Comparison of ENCODE assay signal across 26 cellular contexts in genomic region chr2:64836566-64836965, GRCh38.
DNase-seq lines count a peak whose midpoint lies in the region; FAIRE-seq and TF ChIP-seq lines count a peak whose summit lies in the region.
"Had no signal": no experiment of that assay in that cellular context is flagged by ENCODE, and none has a peak within 500 bp of the region (broad histone marks: within the 10 kb centered on the region; RNA-seq: fewer than 3 reads in every experiment).

No MANE protein-coding gene starts in this region.

- H3K79me1 ChIP-seq in mesenchymal stem cell (replicated peaks; ENCODE audit: low read length, poor library complexity, severe bottlenecking), result no peaks in the 10 kb centered on the region

- H3K36me3 Mint-ChIP-seq in MCF 10A (ENCODE audit: insufficient read depth, unreplicated experiment), result no peaks in the 10 kb centered on the region

- no peaks in the 10 kb centered on the region for H3K4me1 ChIP-seq in breast epithelium
- no peaks in the 10 kb centered on the region for H3K4me1 ChIP-seq in colonic mucosa
- H3K4me1 ChIP-seq in mesenchymal stem cell (ENCODE audit: control insufficient read depth, insufficient read depth, low read depth, low read length), result peaks cover 14% of the 10 kb centered on the region
- peaks cover 0 to 47% (median 14%) of the 10 kb centered on the region in 4 donors for H3K4me1 ChIP-seq in tibial nerve
- H3K4me1 ChIP-seq: Caco-2 had no signal

- H2AK5ac ChIP-seq in mesenchymal stem cell (ENCODE audit: low read length, severe bottlenecking), result no peak overlapping the region

- 51% methylated on average over 5 of the region's 5 CpGs for WGBS in mesenchymal stem cell
- 61 to 65% methylated on average over 5 of the region's 5 CpGs for WGBS in tibial nerve, 2 donors

- H4K8ac ChIP-seq in mesenchymal stem cell (ENCODE audit: low read length), result no peak overlapping the region

- H3K4me1 Mint-ChIP-seq in MCF 10A (ENCODE audit: insufficient read depth, unreplicated experiment), result peaks cover 59% of the 10 kb centered on the region

- no peak overlapping the region for H2BK15ac ChIP-seq in mesenchymal stem cell (ENCODE audit: low read depth, poor library complexity, severe bottlenecking)

- no peak for TF ChIP-seq POLR2A in breast epithelium (IDR thresholded peaks at IDR 0.05)
- TF ChIP-seq POLR2A in tibial nerve (IDR thresholded peaks at IDR 0.05), result no peak

- H3K18ac ChIP-seq in mesenchymal stem cell (ENCODE audit: low read depth in 1 of 2, low read length in 2 of 2), result no peak overlapping the region

- H4K91ac ChIP-seq in mesenchymal stem cell (ENCODE audit: low read length), result no peak overlapping the region

- DNase-seq in MCF 10A (ENCODE audit: unreplicated experiment) (no peak), breast epithelium (ENCODE audit: low spot score in 2 of 2) (no peak), colonic mucosa (no peak), mesenchymal stem cell (no peak), GM19239 (ENCODE audit: insufficient read length, low spot score) (no peak), cerebellar nuclear complex (lab: John Stamatoyannopoulos, UW) (no peak), tibial nerve (ENCODE audit: low spot score in 2 of 2) (no peak)
- no peak for DNase-seq in activated CD8-positive, alpha-beta memory T cell treated with anti-CD3 and anti-CD28 coated beads, Interleukin-2, amount 50 U/mL, for 4 hours
- DNase-seq: 8988T; activated CD4-positive, CD25-positive, alpha-beta regulatory T cell treated with anti-CD3 and anti-CD28 coated beads, Interleukin-2, amount 50 U/mL, for 72 hours; activated CD8-positive, alpha-beta T cell treated with anti-CD3 and anti-CD28 coated beads for 36 hours; Caco-2; foreskin melanocyte; hippocampal formation; KBM-7; left ventricle myocardium superior; NCI-H1048; NCI-H2081; NCI-H345; OCI-M1; SIG-M5; stimulated activated CD4-positive, alpha-beta T cell treated with anti-CD3 and anti-CD28 coated beads, Interleukin-2, amount 100 ng/mL, for 24 hours; stimulated activated naive CD4-positive, alpha-beta T cell had no signal

- intact Hi-C loops in MCF 10A (cut with micrococcal nuclease) (loop anchor here (10.0 kb wide), 1 partner anchor 192 kb away; no protein-coding TSS in a partner anchor), breast epithelium (cut with DNase I; ENCODE audit: low total_unique reads) (no loop called here), colonic mucosa (cut with DNase I) (no loop called here)

- CTCF ChIA-PET in MCF 10A (lab: Yijun Ruan, JAX), result interaction anchor here (1.1 to 1.8 kb wide), 2 partner anchors 12 to 190 kb away, joined by 4 to 5 read pairs; no protein-coding TSS in a partner anchor

- H2AFZ ChIP-seq in mesenchymal stem cell (ENCODE audit: low read depth, low read length), result no peak overlapping the region

- peak overlapping the region; percentile 92 for H3K27ac Mint-ChIP-seq in MCF 10A (ENCODE audit: low read depth, unreplicated experiment)
- H3K27ac Mint-ChIP-seq: activated CD8-positive, alpha-beta T cell treated with anti-CD3 and anti-CD28 coated beads for 36 hours had no signal

- peak overlapping the region; percentile 51 for H3K4me3 Mint-ChIP-seq in MCF 10A (ENCODE audit: unreplicated experiment)
- H3K4me3 Mint-ChIP-seq: activated CD8-positive, alpha-beta T cell treated with anti-CD3 and anti-CD28 coated beads for 36 hours had no signal

- TF ChIP-seq CTCF in MCF 10A (IDR thresholded peaks at IDR 0.05; ENCODE audit: unreplicated experiment), result no peak
- no peak for TF ChIP-seq CTCF in breast epithelium (IDR thresholded peaks at IDR 0.05)
- TF ChIP-seq CTCF in colonic mucosa (IDR thresholded peaks at IDR 0.05), result no peak
- TF ChIP-seq CTCF in tibial nerve (IDR thresholded peaks at IDR 0.05), result no peak

- no peak for TF ChIP-seq EP300 in tibial nerve (IDR thresholded peaks at IDR 0.05)

- H3K27me3 ChIP-seq in breast epithelium (no peaks in the 10 kb centered on the region), colonic mucosa (no peaks in the 10 kb centered on the region), mesenchymal stem cell (ENCODE audit: control insufficient read depth in 1 of 2, insufficient read depth in 1 of 2, low read length in 2 of 2) (no peaks in the 10 kb centered on the region), tibial nerve (no peaks in the 10 kb centered on the region)
- H3K27me3 ChIP-seq: adrenal gland had no signal

- H3K9ac ChIP-seq in colonic mucosa (ENCODE audit: low read depth in 2 of 2, low read length in 2 of 2) (no peak overlapping the region), mesenchymal stem cell (ENCODE audit: low read length) (peak overlapping the region; percentile 83)

- no peaks in the 10 kb centered on the region for H3K27me3 Mint-ChIP-seq in MCF 10A (ENCODE audit: insufficient read depth, unreplicated experiment)
- H3K27me3 Mint-ChIP-seq: activated CD8-positive, alpha-beta T cell treated with anti-CD3 and anti-CD28 coated beads for 36 hours had no signal

- no peak overlapping the region for H2BK12ac ChIP-seq in mesenchymal stem cell (ENCODE audit: low read length in 2 of 2)

- H2BK120ac ChIP-seq in mesenchymal stem cell (ENCODE audit: low read depth, low read length), result no peak overlapping the region

- POLR2A ChIA-PET in MCF 10A (lab: Yijun Ruan, JAX), result interaction anchor here (1.3 to 5.2 kb wide), 3 partner anchors 9 to 87 kb away, joined by 5 to 63 read pairs (median 21); no protein-coding TSS in a partner anchor

- H3K36me3 ChIP-seq in breast epithelium (no peaks in the 10 kb centered on the region), colonic mucosa (no peaks in the 10 kb centered on the region), mesenchymal stem cell (ENCODE audit: control insufficient read depth in 1 of 2, insufficient read depth in 2 of 2, low read depth in 1 of 2, low read length in 2 of 2) (no peaks in the 10 kb centered on the region), tibial nerve (no peaks in the 10 kb centered on the region)
- H3K36me3 ChIP-seq: adrenal gland, thoracic aorta had no signal

- no TSS peak for BruUV-seq in MCF 10A (replicated peaks; lab: Mats Ljungman, UMichigan)

- no peak overlapping the region for H3K14ac ChIP-seq in mesenchymal stem cell (ENCODE audit: low read length in 2 of 2)

- H3K4ac ChIP-seq in mesenchymal stem cell (ENCODE audit: low read depth in 1 of 2, low read length in 2 of 2), result no peak overlapping the region

- no peak for FAIRE-seq in GM19239 (lab: Jason Lieb, UNC)

- H3K4me3 ChIP-seq in breast epithelium (no peak overlapping the region), colonic mucosa (no peak overlapping the region), mesenchymal stem cell (ENCODE audit: insufficient read depth in 1 of 2, low read depth in 1 of 2, low read length in 2 of 2) (no peak overlapping the region), tibial nerve (no peak overlapping the region)
- H3K4me3 ChIP-seq: adrenal gland, skin epidermis, thoracic aorta had no signal

- H3K9me3 ChIP-seq in breast epithelium (no peaks in the 10 kb centered on the region), colonic mucosa (no peaks in the 10 kb centered on the region), mesenchymal stem cell (ENCODE audit: control insufficient read depth, low read length) (no peaks in the 10 kb centered on the region), tibial nerve (no peaks in the 10 kb centered on the region)
- H3K9me3 ChIP-seq: adrenal gland, Caco-2, thoracic aorta had no signal

- no peak overlapping the region for H3K23ac ChIP-seq in mesenchymal stem cell (ENCODE audit: low read length in 2 of 2)

- no peaks in the 10 kb centered on the region for H3K9me3 Mint-ChIP-seq in MCF 10A (ENCODE audit: unreplicated experiment)
- H3K9me3 Mint-ChIP-seq: activated CD8-positive, alpha-beta T cell treated with anti-CD3 and anti-CD28 coated beads for 36 hours had no signal

- H2BK5ac ChIP-seq in mesenchymal stem cell (ENCODE audit: low read depth, low read length, poor library complexity, severe bottlenecking), result no peak overlapping the region

- no peak overlapping the region for H3K4me2 ChIP-seq in mesenchymal stem cell (ENCODE audit: low read length, poor library complexity, severe bottlenecking)

- no peak overlapping the region for H3K27ac ChIP-seq in breast epithelium
- peak overlapping the region; percentile 19 for H3K27ac ChIP-seq in colonic mucosa
- H3K27ac ChIP-seq in mesenchymal stem cell (ENCODE audit: low read length, poor library complexity, severe bottlenecking), result no peak overlapping the region
- no peak overlapping the region for H3K27ac ChIP-seq in tibial nerve
- H3K27ac ChIP-seq: thoracic aorta had no signal
